ENCODE assay signal across 23 cellular contexts in genomic region chr2:14975401-14975800, GRCh38.
A peak's percentile ranks its signal among the peaks of the same experiment; 100 is the strongest.
DNase-seq lines count a peak whose midpoint lies in the region; ATAC-seq and TF ChIP-seq lines count a peak whose summit lies in the region.
"Had no signal": no experiment of that assay in that cellular context is flagged by ENCODE, and none has a peak within 500 bp of the region (broad histone marks: within the 10 kb centered on the region; RNA-seq: fewer than 3 reads in every experiment).

No MANE protein-coding gene starts in this region.

- no peaks in the 10 kb centered on the region for H4K20me1 ChIP-seq in fibroblast of lung (ENCODE audit: control insufficient read depth, extremely low read depth, insufficient read depth, low read length)

- H3K9me3 Mint-ChIP-seq in stimulated activated naive CD8-positive, alpha-beta T cell treated with anti-CD3 and anti-CD28 coated beads, Interleukin-15, amount 100 ng/mL, for 72 hours: peaks cover 3 to 8% of the 10 kb centered on the region in 2 donors
- H3K9me3 Mint-ChIP-seq: activated naive CD4-positive, alpha-beta T cell treated with anti-CD3 and anti-CD28 coated beads, Interleukin-2, amount 50 U/mL, for 24 hours; activated T-helper 1 cell treated with anti-CD3 and anti-CD28 coated beads, Interleukin-12 subunit alpha, Interleukin-12 subunit beta, Interleukin-2, Interleukin-4 antibody, amounts not matched to agents 30 ng/mL and 10 ng/mL and 1 ng/mL, durations not matched to agents 14 hours and 24 hours and 36 hours had no signal

- H3K27ac Mint-ChIP-seq in stimulated activated naive CD8-positive, alpha-beta T cell treated with anti-CD3 and anti-CD28 coated beads, Interleukin-15, amount 100 ng/mL, for 72 hours: peak overlapping the region in 1 of 2 donors; percentile 48
- H3K27ac Mint-ChIP-seq: activated naive CD4-positive, alpha-beta T cell treated with anti-CD3 and anti-CD28 coated beads, Interleukin-2, amount 50 U/mL, for 24 hours; activated T-helper 1 cell treated with anti-CD3 and anti-CD28 coated beads, Interleukin-12 subunit alpha, Interleukin-12 subunit beta, Interleukin-2, Interleukin-4 antibody, amounts not matched to agents 30 ng/mL and 10 ng/mL and 1 ng/mL, durations not matched to agents 14 hours and 24 hours and 36 hours; GM23338; natural killer cell had no signal

- no peak overlapping the region for H3K9ac ChIP-seq in fibroblast of lung (ENCODE audit: insufficient read depth, low read length)

- no peak overlapping the region for H3K4me2 ChIP-seq in fibroblast of lung (ENCODE audit: extremely low read depth, insufficient read depth, low read length)
- H3K4me2 ChIP-seq: GM23338, hepatocyte had no signal

- H3K9me3 ChIP-seq in RWPE2 (ENCODE audit: severe bottlenecking) (no peaks in the 10 kb centered on the region), fibroblast of lung (ENCODE audit: control insufficient read depth, insufficient read depth, low read depth, low read length) (no peaks in the 10 kb centered on the region), stomach (no peaks in the 10 kb centered on the region)
- H3K9me3 ChIP-seq: ascending aorta, SJSA1, testis had no signal

- peak; percentile 71 for ATAC-seq in stimulated activated naive CD8-positive, alpha-beta T cell treated with anti-CD3 and anti-CD28 coated beads, Interleukin-15, Interleukin-2, amounts not matched to agents 100 U/mL and 50 U/mL, for 24 hours
- ATAC-seq in stimulated activated naive CD8-positive, alpha-beta T cell treated with anti-CD3 and anti-CD28 coated beads, Interleukin-15, amount 100 ng/mL, for 72 hours: no peak
- ATAC-seq in RWPE2 (ENCODE audit: low read depth) (peak; percentile 82), SK-N-SH treated with all-trans-retinoic acid at 6 μM for 48 hours (no peak)
- ATAC-seq: GM23338, natural killer cell, Panc1 had no signal

- no peaks in the 10 kb centered on the region for H3K27me3 ChIP-seq in RWPE2 (ENCODE audit: insufficient read depth, poor library complexity, severe bottlenecking)
- H3K27me3 ChIP-seq in fibroblast of lung (ENCODE audit: control insufficient read depth, insufficient read depth, low read length): no peaks in the 10 kb centered on the region
- H3K27me3 ChIP-seq in stomach: no peaks in the 10 kb centered on the region
- H3K27me3 ChIP-seq: ascending aorta, hepatocyte, SJSA1, testis had no signal

- H2AFZ ChIP-seq in fibroblast of lung (ENCODE audit: low read length): no peak overlapping the region
- H2AFZ ChIP-seq: GM23338, hepatocyte had no signal

- 50 to 78% (median 68%) methylated on average over 2 of the region's 2 CpGs for WGBS in stomach, 5 donors

- H3K27me3 Mint-ChIP-seq in stimulated activated naive CD8-positive, alpha-beta T cell treated with anti-CD3 and anti-CD28 coated beads, Interleukin-15, amount 100 ng/mL, for 72 hours: peaks cover 8% of the 10 kb centered on the region

- TF ChIP-seq POLR2A in stomach (IDR thresholded peaks at IDR 0.05): no peak

- H3K36me3 ChIP-seq in RWPE2 (ENCODE audit: low read depth) (no peaks in the 10 kb centered on the region), fibroblast of lung (ENCODE audit: control insufficient read depth, insufficient read depth, low read length) (no peaks in the 10 kb centered on the region), stomach (no peaks in the 10 kb centered on the region)
- H3K36me3 ChIP-seq: ascending aorta, SJSA1 had no signal

- peaks cover 13% of the 10 kb centered on the region for H3K4me1 ChIP-seq in RWPE2 (ENCODE audit: insufficient read depth, poor library complexity, severe bottlenecking)
- no peaks in the 10 kb centered on the region for H3K4me1 ChIP-seq in fibroblast of lung (ENCODE audit: control insufficient read depth, extremely low read depth, insufficient read depth, low read length)
- no peaks in the 10 kb centered on the region for H3K4me1 ChIP-seq in stomach
- H3K4me1 ChIP-seq: ascending aorta, SJSA1, testis had no signal

- H3K4me1 Mint-ChIP-seq in stimulated activated naive CD8-positive, alpha-beta T cell treated with anti-CD3 and anti-CD28 coated beads, Interleukin-15, amount 100 ng/mL, for 72 hours: peaks cover 6% of the 10 kb centered on the region
- H3K4me1 Mint-ChIP-seq: activated naive CD4-positive, alpha-beta T cell treated with anti-CD3 and anti-CD28 coated beads, Interleukin-2, amount 50 U/mL, for 24 hours; natural killer cell had no signal

- no peak for TF ChIP-seq EP300 in stomach (IDR thresholded peaks at IDR 0.05)

- TF ChIP-seq CTCF in RWPE2 (IDR thresholded peaks at IDR 0.05; ENCODE audit: poor library complexity, severe bottlenecking) (no peak), fibroblast of lung (conservative IDR thresholded peaks at IDR 0.05 in 1 of 2, IDR thresholded peaks at IDR 0.05 in 1 of 2; ENCODE audit: low read depth in 1 of 2, low read length in 2 of 2) (no peak), stomach (IDR thresholded peaks at IDR 0.05) (no peak)

- no peak overlapping the region for H3K4me3 ChIP-seq in RWPE2 (ENCODE audit: severe bottlenecking)
- H3K4me3 ChIP-seq in fibroblast of lung (replicated peaks in 1 of 4; ENCODE audit: control extremely low read depth in 1 of 4, insufficient read depth in 1 of 4, low read depth in 3 of 4, low read length in 4 of 4): no peak overlapping the region
- no peak overlapping the region for H3K4me3 ChIP-seq in stomach
- H3K4me3 ChIP-seq: ascending aorta, GM23338, hepatocyte, SJSA1, testis had no signal

- H3K4me3 Mint-ChIP-seq in stimulated activated naive CD8-positive, alpha-beta T cell treated with anti-CD3 and anti-CD28 coated beads, Interleukin-15, amount 100 ng/mL, for 72 hours: no peak overlapping the region
- H3K4me3 Mint-ChIP-seq: activated naive CD4-positive, alpha-beta T cell treated with anti-CD3 and anti-CD28 coated beads, Interleukin-2, amount 50 U/mL, for 24 hours; activated T-helper 1 cell treated with anti-CD3 and anti-CD28 coated beads, Interleukin-12 subunit alpha, Interleukin-12 subunit beta, Interleukin-2, Interleukin-4 antibody, amounts not matched to agents 30 ng/mL and 10 ng/mL and 1 ng/mL, durations not matched to agents 14 hours and 24 hours and 36 hours; GM23338; natural killer cell had no signal

- no peak for DNase-seq in stimulated activated naive CD8-positive, alpha-beta T cell treated with anti-CD3 and anti-CD28 coated beads, Interleukin-15, Interleukin-2, amounts not matched to agents 100 U/mL and 50 U/mL, for 24 hours
- DNase-seq in stimulated activated naive CD8-positive, alpha-beta T cell treated with anti-CD3 and anti-CD28 coated beads, Interleukin-15, amount 100 ng/mL, for 72 hours: no peak
- no peak for DNase-seq in RWPE2 (ENCODE audit: low spot score)
- DNase-seq in fibroblast of lung (ENCODE audit: low read depth in 2 of 2): peak; percentile 31 to 51
- no peak for DNase-seq in foreskin melanocyte
- no peak for DNase-seq in stomach
- no peak for DNase-seq in NCI-H1105 (lab: John Stamatoyannopoulos, UW)
- DNase-seq: activated CD4-positive, alpha-beta T cell treated with anti-CD3 and anti-CD28 coated beads for 1 hour; KG1; natural killer cell; NCI-H2171; NCI-H526; T-helper 1 cell; testis had no signal

- H3K79me2 ChIP-seq in fibroblast of lung (ENCODE audit: control insufficient read depth, insufficient read depth, low read length): no peaks in the 10 kb centered on the region
- H3K79me2 ChIP-seq: hepatocyte had no signal

- H3K27ac ChIP-seq in RWPE2 (ENCODE audit: poor library complexity, severe bottlenecking): no peak overlapping the region
- no peak overlapping the region for H3K27ac ChIP-seq in fibroblast of lung (ENCODE audit: insufficient read depth, low read length)
- no peak overlapping the region for H3K27ac ChIP-seq in stomach
- H3K27ac ChIP-seq: ascending aorta, C4-2B, hepatocyte, SJSA1, testis had no signal

- intact Hi-C loops in stomach (cut with DNase I; ENCODE audit: low total_unique reads): no loop called here

TF ChIP-seq in SK-N-SH treated with all-trans-retinoic acid at 6 μM for 48 hours, 23 proteins besides CTCF, POLR2A, EP300 and RAD21:
- TF ChIP-seq ZFP30 (CRISPR knock-in tag; IDR thresholded peaks at IDR 0.05): no peak

Comparison
In these comparisons a context has a peak if more than half of its experiments do, and no peak if none do; other contexts are left out.
1. ATAC-seq: peak in stimulated activated naive CD8-positive, alpha-beta T cell treated with anti-CD3 and anti-CD28 coated beads, Interleukin-15, Interleukin-2, amounts not matched to agents 100 U/mL and 50 U/mL, for 24 hours (single experiment) and RWPE2 (single experiment); none in stimulated activated naive CD8-positive, alpha-beta T cell treated with anti-CD3 and anti-CD28 coated beads, Interleukin-15, amount 100 ng/mL, for 72 hours (single experiment) and SK-N-SH treated with all-trans-retinoic acid at 6 μM for 48 hours (single experiment).
2. DNase-seq: peak in fibroblast of lung (2 of 2); none in stimulated activated naive CD8-positive, alpha-beta T cell treated with anti-CD3 and anti-CD28 coated beads, Interleukin-15, Interleukin-2, amounts not matched to agents 100 U/mL and 50 U/mL, for 24 hours (single experiment), stimulated activated naive CD8-positive, alpha-beta T cell treated with anti-CD3 and anti-CD28 coated beads, Interleukin-15, amount 100 ng/mL, for 72 hours (0 of 2), RWPE2 (single experiment), foreskin melanocyte (single experiment), stomach (single experiment) and NCI-H1105 (single experiment).